1 cellular context compared by ENCODE assay signal in genomic region chr16:57635266-57636097, GRCh38.
TF ChIP-seq lines count a peak whose summit lies in the region.

No MANE protein-coding gene starts in this region.

TF ChIP-seq in GM23338, 12 proteins besides CTCF, POLR2A, EP300 and RAD21 (continued from another document):
- TF ChIP-seq, protein P1, sequence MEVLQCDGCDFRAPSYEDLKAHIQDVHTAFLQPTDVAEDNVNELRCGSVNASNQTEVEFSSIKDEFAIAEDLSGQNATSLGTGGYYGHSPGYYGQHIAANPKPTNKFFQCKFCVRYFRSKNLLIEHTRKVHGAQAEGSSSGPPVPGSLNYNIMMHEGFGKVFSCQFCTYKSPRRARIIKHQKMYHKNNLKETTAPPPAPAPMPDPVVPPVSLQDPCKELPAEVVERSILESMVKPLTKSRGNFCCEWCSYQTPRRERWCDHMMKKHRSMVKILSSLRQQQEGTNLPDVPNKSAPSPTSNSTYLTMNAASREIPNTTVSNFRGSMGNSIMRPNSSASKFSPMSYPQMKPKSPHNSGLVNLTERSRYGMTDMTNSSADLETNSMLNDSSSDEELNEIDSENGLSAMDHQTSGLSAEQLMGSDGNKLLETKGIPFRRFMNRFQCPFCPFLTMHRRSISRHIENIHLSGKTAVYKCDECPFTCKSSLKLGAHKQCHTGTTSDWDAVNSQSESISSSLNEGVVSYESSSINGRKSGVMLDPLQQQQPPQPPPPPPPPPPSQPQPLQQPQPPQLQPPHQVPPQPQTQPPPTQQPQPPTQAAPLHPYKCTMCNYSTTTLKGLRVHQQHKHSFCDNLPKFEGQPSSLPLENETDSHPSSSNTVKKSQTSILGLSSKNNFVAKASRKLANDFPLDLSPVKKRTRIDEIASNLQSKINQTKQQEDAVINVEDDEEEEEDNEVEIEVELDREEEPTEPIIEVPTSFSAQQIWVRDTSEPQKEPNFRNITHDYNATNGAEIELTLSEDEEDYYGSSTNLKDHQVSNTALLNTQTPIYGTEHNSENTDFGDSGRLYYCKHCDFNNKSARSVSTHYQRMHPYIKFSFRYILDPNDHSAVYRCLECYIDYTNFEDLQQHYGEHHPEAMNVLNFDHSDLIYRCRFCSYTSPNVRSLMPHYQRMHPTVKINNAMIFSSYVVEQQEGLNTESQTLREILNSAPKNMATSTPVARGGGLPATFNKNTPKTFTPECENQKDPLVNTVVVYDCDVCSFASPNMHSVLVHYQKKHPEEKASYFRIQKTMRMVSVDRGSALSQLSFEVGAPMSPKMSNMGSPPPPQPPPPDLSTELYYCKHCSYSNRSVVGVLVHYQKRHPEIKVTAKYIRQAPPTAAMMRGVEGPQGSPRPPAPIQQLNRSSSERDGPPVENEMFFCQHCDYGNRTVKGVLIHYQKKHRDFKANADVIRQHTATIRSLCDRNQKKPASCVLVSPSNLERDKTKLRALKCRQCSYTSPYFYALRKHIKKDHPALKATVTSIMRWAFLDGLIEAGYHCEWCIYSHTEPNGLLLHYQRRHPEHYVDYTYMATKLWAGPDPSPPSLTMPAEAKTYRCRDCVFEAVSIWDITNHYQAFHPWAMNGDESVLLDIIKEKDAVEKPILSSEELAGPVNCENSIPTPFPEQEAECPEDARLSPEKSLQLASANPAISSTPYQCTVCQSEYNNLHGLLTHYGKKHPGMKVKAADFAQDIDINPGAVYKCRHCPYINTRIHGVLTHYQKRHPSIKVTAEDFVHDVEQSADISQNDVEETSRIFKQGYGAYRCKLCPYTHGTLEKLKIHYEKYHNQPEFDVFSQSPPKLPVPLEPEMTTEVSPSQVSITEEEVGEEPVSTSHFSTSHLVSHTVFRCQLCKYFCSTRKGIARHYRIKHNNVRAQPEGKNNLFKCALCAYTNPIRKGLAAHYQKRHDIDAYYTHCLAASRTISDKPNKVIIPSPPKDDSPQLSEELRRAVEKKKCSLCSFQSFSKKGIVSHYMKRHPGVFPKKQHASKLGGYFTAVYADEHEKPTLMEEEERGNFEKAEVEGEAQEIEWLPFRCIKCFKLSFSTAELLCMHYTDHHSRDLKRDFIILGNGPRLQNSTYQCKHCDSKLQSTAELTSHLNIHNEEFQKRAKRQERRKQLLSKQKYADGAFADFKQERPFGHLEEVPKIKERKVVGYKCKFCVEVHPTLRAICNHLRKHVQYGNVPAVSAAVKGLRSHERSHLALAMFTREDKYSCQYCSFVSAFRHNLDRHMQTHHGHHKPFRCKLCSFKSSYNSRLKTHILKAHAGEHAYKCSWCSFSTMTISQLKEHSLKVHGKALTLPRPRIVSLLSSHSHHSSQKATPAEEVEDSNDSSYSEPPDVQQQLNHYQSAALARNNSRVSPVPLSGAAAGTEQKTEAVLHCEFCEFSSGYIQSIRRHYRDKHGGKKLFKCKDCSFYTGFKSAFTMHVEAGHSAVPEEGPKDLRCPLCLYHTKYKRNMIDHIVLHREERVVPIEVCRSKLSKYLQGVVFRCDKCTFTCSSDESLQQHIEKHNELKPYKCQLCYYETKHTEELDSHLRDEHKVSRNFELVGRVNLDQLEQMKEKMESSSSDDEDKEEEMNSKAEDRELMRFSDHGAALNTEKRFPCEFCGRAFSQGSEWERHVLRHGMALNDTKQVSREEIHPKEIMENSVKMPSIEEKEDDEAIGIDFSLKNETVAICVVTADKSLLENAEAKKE (CRISPR knock-in tag; IDR thresholded peaks at IDR 0.05) = no peak
- TF ChIP-seq ETS1 (IDR thresholded peaks at IDR 0.05) (no peak), EZH2phosphoT487 (IDR thresholded peaks at IDR 0.05; ENCODE audit: unreplicated experiment) (no peak), CREB1 (CRISPR knock-in tag; IDR thresholded peaks at IDR 0.05; ENCODE audit: low read depth) (no peak), ZNF331 (CRISPR knock-in tag; IDR thresholded peaks at IDR 0.05; ENCODE audit: low read depth) (no peak), STAT1 (IDR thresholded peaks at IDR 0.05; ENCODE audit: unreplicated experiment) (no peak)
- TF ChIP-seq, protein P2, sequence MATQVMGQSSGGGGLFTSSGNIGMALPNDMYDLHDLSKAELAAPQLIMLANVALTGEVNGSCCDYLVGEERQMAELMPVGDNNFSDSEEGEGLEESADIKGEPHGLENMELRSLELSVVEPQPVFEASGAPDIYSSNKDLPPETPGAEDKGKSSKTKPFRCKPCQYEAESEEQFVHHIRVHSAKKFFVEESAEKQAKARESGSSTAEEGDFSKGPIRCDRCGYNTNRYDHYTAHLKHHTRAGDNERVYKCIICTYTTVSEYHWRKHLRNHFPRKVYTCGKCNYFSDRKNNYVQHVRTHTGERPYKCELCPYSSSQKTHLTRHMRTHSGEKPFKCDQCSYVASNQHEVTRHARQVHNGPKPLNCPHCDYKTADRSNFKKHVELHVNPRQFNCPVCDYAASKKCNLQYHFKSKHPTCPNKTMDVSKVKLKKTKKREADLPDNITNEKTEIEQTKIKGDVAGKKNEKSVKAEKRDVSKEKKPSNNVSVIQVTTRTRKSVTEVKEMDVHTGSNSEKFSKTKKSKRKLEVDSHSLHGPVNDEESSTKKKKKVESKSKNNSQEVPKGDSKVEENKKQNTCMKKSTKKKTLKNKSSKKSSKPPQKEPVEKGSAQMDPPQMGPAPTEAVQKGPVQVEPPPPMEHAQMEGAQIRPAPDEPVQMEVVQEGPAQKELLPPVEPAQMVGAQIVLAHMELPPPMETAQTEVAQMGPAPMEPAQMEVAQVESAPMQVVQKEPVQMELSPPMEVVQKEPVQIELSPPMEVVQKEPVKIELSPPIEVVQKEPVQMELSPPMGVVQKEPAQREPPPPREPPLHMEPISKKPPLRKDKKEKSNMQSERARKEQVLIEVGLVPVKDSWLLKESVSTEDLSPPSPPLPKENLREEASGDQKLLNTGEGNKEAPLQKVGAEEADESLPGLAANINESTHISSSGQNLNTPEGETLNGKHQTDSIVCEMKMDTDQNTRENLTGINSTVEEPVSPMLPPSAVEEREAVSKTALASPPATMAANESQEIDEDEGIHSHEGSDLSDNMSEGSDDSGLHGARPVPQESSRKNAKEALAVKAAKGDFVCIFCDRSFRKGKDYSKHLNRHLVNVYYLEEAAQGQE (IDR thresholded peaks at IDR 0.05; ENCODE audit: unreplicated experiment) = no peak
